ENCODE assay signal across 13 cellular contexts in the genomic region with DNA sequence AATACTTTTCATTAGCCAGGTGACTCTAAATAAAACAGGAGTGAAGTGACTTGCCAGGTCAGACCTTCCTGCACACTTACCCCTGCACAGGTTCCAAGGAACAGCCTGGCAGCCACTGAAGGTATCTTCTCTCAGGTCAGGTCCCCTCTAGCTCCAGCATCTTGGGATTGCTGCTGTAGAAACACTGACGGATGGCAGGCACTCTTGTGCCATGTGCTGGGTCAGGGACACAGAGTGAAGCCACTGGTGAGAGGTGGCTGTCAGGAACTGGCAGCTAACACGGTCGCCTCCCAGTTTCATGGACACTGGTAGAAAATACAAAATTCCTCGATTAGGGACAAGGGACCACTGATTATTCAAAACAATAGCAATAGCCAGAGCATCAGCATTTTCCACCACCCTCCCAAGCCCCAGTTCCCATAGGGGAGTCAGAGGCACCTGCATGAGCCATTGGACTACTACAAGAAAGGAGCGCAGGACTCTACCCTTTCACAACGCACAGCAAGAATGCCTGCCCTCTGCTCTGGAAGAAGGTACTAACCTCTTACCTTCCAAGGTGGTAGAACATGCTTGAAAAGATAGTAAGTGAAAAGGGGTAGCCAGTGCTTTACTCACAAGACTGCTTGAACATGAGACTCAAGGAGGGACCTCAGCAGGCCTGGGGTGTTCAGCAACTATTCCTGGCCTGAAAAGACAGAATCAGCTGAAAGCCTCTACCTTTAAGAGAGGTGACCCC. TPM values are rescaled to one million over a fixed set of nuclear protein-coding genes. Genes with fewer than 3 reads are reported as not detected.
DNase-seq lines count a peak whose midpoint lies in the region; ATAC-seq, FAIRE-seq and TF ChIP-seq lines count a peak whose summit lies in the region.
"Had no signal": no experiment of that assay in that cellular context is flagged by ENCODE, and none has a peak within 500 bp of the region (broad histone marks: within the 10 kb centered on the region; RNA-seq: fewer than 3 reads in every experiment).

No MANE protein-coding gene starts in this region.

- TF ChIP-seq POLR2A in GM12878 (IDR thresholded peaks at IDR 0.05; ENCODE audit: low read depth, low read length) = no peak; the same call in 1 of the 2 replicates

- peaks cover 12% of the 10 kb centered on the region for H3K27me3 Mint-ChIP-seq in neural progenitor cell (ENCODE audit: insufficient read depth, low read depth)

- ATAC-seq in GM12878 = no peak
- ATAC-seq in GM18907 (IDR thresholded peaks at IDR 0.05; ENCODE audit: unreplicated experiment) = no peak
- ATAC-seq in GM19463 (IDR thresholded peaks at IDR 0.05; ENCODE audit: unreplicated experiment) = no peak
- ATAC-seq: left lobe of liver had no signal

- no peak overlapping the region for H4K91ac ChIP-seq in neuronal stem cell (ENCODE audit: low read depth, low read length, poor library complexity)

- H2AK5ac ChIP-seq in neuronal stem cell (ENCODE audit: low read depth, low read length) = no peak overlapping the region

- BruUV-seq in GM12878 (replicated peaks; lab: Mats Ljungman, UMichigan) = no TSS peak

- H3K4me2 ChIP-seq in DOHH2 (ENCODE audit: low read length) (peak overlapping the region; percentile 97), GM12878 (ENCODE audit: control insufficient read depth, insufficient read depth) (peak overlapping the region; percentile 94), neural progenitor cell (peak overlapping the region; percentile 95), neuronal stem cell (ENCODE audit: insufficient read depth, low read length, poor library complexity, severe bottlenecking) (no peak overlapping the region)

- no peak for TF ChIP-seq RAD21 in GM12878 (IDR thresholded peaks at IDR 0.05; ENCODE audit: insufficient read depth, low read depth, low read length)

- 28% methylated on average over 6 of the region's 6 CpGs for WGBS in GM12878 (ENCODE audit: insufficient coverage, insufficient replicate concordance, low lambda C conversion rate, missing lambda C conversion rate)
- no CpG with 5 or more reads among the region's 6 CpGs for WGBS in neuronal stem cell (ENCODE audit: extremely low coverage in 2 of 2, insufficient read length in 2 of 2, insufficient replicate concordance in 1 of 2), 2 donors

- H3K27me3 ChIP-seq in DOHH2 (ENCODE audit: control insufficient read depth, low read length) = peaks cover 3% of the 10 kb centered on the region; the same call in 1 of the 2 replicates
- no peaks in the 10 kb centered on the region for H3K27me3 ChIP-seq in MG63
- H3K27me3 ChIP-seq in GM12878 (replicated peaks in 1 of 2; ENCODE audit: control insufficient read depth in 2 of 2, insufficient read depth in 2 of 2, low read length in 1 of 2) = no peaks in the 10 kb centered on the region
- no peaks in the 10 kb centered on the region for H3K27me3 ChIP-seq in neural progenitor cell
- H3K27me3 ChIP-seq in neuronal stem cell (ENCODE audit: control insufficient read depth in 3 of 3, insufficient read depth in 3 of 3, low read depth in 1 of 3, low read length in 3 of 3) = no peaks in the 10 kb centered on the region
- H3K27me3 ChIP-seq: stomach had no signal

- H3K4ac ChIP-seq in neuronal stem cell (ENCODE audit: low read length) = no peak overlapping the region

- H3K9me3 ChIP-seq in DOHH2 (ENCODE audit: control insufficient read depth, insufficient read depth, low read length) (no peaks in the 10 kb centered on the region), MG63 (no peaks in the 10 kb centered on the region), GM12878 (replicated peaks; ENCODE audit: control insufficient read depth, insufficient read depth, low read length) (no peaks in the 10 kb centered on the region), neural progenitor cell (ENCODE audit: low read depth) (no peaks in the 10 kb centered on the region), neuronal stem cell (replicated peaks in 1 of 2; ENCODE audit: control insufficient read depth in 2 of 2, insufficient read depth in 1 of 2, low read depth in 1 of 2, low read length in 2 of 2) (no peaks in the 10 kb centered on the region)
- H3K9me3 ChIP-seq: stomach had no signal

- no peak overlapping the region for H2BK15ac ChIP-seq in neuronal stem cell (ENCODE audit: low read length)

- in situ Hi-C loops in GM12878 (cut with MboI) = no loop called here

- H3K27ac Mint-ChIP-seq in neural progenitor cell = no peak overlapping the region

- TF ChIP-seq CTCF in DOHH2 (IDR thresholded peaks at IDR 0.05; ENCODE audit: low read depth, low read length, poor library complexity, severe bottlenecking) = no peak
- TF ChIP-seq CTCF in GM12878 (IDR thresholded peaks at IDR 0.05 in 2 of 3, conservative IDR thresholded peaks at IDR 0.05 in 1 of 3; ENCODE audit: control insufficient read depth in 2 of 3, extremely low read depth in 1 of 3, insufficient read depth in 1 of 3, low read depth in 3 of 3, low read length in 3 of 3) = no peak
- TF ChIP-seq CTCF in neural progenitor cell (IDR thresholded peaks at IDR 0.05) = no peak

- peaks cover 68% of the 10 kb centered on the region for H3K36me3 ChIP-seq in DOHH2 (ENCODE audit: control insufficient read depth, low read length)
- H3K36me3 ChIP-seq in MG63 = peaks cover 54% of the 10 kb centered on the region
- peaks cover 19 to 21% of the 10 kb centered on the region in 2 experiments for H3K36me3 ChIP-seq in GM12878 (ENCODE audit: control insufficient read depth in 2 of 2, insufficient read depth in 2 of 2, low read length in 1 of 2)
- peaks cover 7% of the 10 kb centered on the region for H3K36me3 ChIP-seq in neural progenitor cell
- peaks cover 27 to 32% of the 10 kb centered on the region in 2 donors for H3K36me3 ChIP-seq in neuronal stem cell (replicated peaks in 1 of 2; ENCODE audit: control insufficient read depth in 2 of 2, insufficient read depth in 2 of 2, low read length in 2 of 2)

- no peak overlapping the region for H4K8ac ChIP-seq in neuronal stem cell (ENCODE audit: low read depth, low read length)

- FAIRE-seq in GM12878 (lab: Jason Lieb, UNC) = no peak

- H3F3A ChIP-seq in DOHH2 (ENCODE audit: control insufficient read depth, insufficient read depth) = peaks cover 69% of the 10 kb centered on the region
- H3F3A ChIP-seq in neural progenitor cell (ENCODE audit: low read depth) = peaks cover 66% of the 10 kb centered on the region

- no peak overlapping the region for H3K23ac ChIP-seq in neuronal stem cell (ENCODE audit: low read depth, low read length, poor library complexity)

- H3K14ac ChIP-seq in neuronal stem cell (ENCODE audit: low read length) = no peak overlapping the region

- H3K79me2 ChIP-seq in DOHH2 (ENCODE audit: control insufficient read depth, low read length) = peaks cover 71% of the 10 kb centered on the region
- peaks cover 61% of the 10 kb centered on the region for H3K79me2 ChIP-seq in GM12878 (ENCODE audit: control insufficient read depth, insufficient read depth, low read length)
- peaks cover 38% of the 10 kb centered on the region for H3K79me2 ChIP-seq in neural progenitor cell (ENCODE audit: low read depth)

- peak overlapping the region; percentile 97 for H3K4me3 ChIP-seq in DOHH2 (ENCODE audit: low read length)
- peak overlapping the region; percentile 88; the same call in 1 of the 2 replicates for H3K4me3 ChIP-seq in MG63
- peak overlapping the region; percentile 93 for H3K4me3 ChIP-seq in GM12878
- H3K4me3 ChIP-seq in neural progenitor cell = peak overlapping the region; percentile 66
- H3K4me3 ChIP-seq in neuronal stem cell (ENCODE audit: low read length in 2 of 2) = no peak overlapping the region
- H3K4me3 ChIP-seq: smooth muscle cell had no signal

- H2AFZ ChIP-seq in GM12878 (ENCODE audit: control insufficient read depth, low read depth, low read length) (no peak overlapping the region), neural progenitor cell (replicated peaks) (no peak overlapping the region), neuronal stem cell (ENCODE audit: low read length) (no peak overlapping the region)

- no peak overlapping the region for H3K18ac ChIP-seq in neuronal stem cell (ENCODE audit: low read length)

- H3K36me3 Mint-ChIP-seq in neural progenitor cell = peaks cover 31% of the 10 kb centered on the region

- H3K4me1 ChIP-seq in DOHH2 (ENCODE audit: control insufficient read depth, low read length) (peaks cover 84% of the 10 kb centered on the region), GM12878 (ENCODE audit: control insufficient read depth, insufficient read depth, low read length) (peaks cover 44% of the 10 kb centered on the region), neural progenitor cell (peaks cover 22% of the 10 kb centered on the region), neuronal stem cell (ENCODE audit: control insufficient read depth in 2 of 2, insufficient read depth in 1 of 2, low read depth in 1 of 2, low read length in 2 of 2) (peaks cover 0 to 8% of the 10 kb centered on the region in 2 donors)

- RAD21 ChIA-PET in GM12878 (lab: Charles Lee; ENCODE audit: unreplicated experiment) = interaction anchor here (0.7 to 14.6 kb wide), 4 partner anchors 10 to 523 kb away, joined by 3 to 303 read pairs (median 25); a partner anchor contains a TSS

- peaks cover 32% of the 10 kb centered on the region for H4K20me1 ChIP-seq in DOHH2 (ENCODE audit: control insufficient read depth, insufficient read depth, low read depth, low read length)
- H4K20me1 ChIP-seq in GM12878 (ENCODE audit: control insufficient read depth, insufficient read depth) = peaks cover 3% of the 10 kb centered on the region
- peaks cover 16% of the 10 kb centered on the region for H4K20me1 ChIP-seq in neural progenitor cell (ENCODE audit: low read depth)

- peak overlapping the region; percentile 94 for H3K27ac ChIP-seq in DOHH2 (ENCODE audit: low read depth, low read length)
- peak overlapping the region; percentile 86 for H3K27ac ChIP-seq in GM12878 (ENCODE audit: control insufficient read depth, insufficient read depth)
- peak overlapping the region; percentile 10 for H3K27ac ChIP-seq in neural progenitor cell
- no peak overlapping the region for H3K27ac ChIP-seq in neuronal stem cell (replicated peaks; ENCODE audit: low read length)

- H2BK12ac ChIP-seq in neuronal stem cell (ENCODE audit: low read length) = no peak overlapping the region

- CTCF ChIA-PET in GM12878 (lab: Yijun Ruan, JAX) = interaction anchor here (1.0 to 5.9 kb wide), 6 partner anchors 10 to 378 kb away, joined by 3 to 48 read pairs (median 7); a partner anchor contains a TSS

- H3K9me2 ChIP-seq in DOHH2 (replicated peaks; ENCODE audit: control insufficient read depth, low read length) = no peaks in the 10 kb centered on the region

- POLR2A ChIA-PET in GM12878 (lab: Charles Lee) = interaction anchor here (0.5 to 16.1 kb wide), 7 partner anchors 10 to 1397 kb away, joined by 3 to 280 read pairs (median 5); a partner anchor contains a TSS

- no peaks in the 10 kb centered on the region for H3K79me1 ChIP-seq in neuronal stem cell (ENCODE audit: low read depth, low read length)

- peaks cover 25% of the 10 kb centered on the region for H3K4me1 Mint-ChIP-seq in neural progenitor cell

- peak overlapping the region; percentile 91 for H3K4me3 Mint-ChIP-seq in neural progenitor cell

- no peak for DNase-seq in MG63
- no peak for DNase-seq in GM12878 (ENCODE audit: low read depth, low spot score)
- no peak for DNase-seq in neural progenitor cell (ENCODE audit: low spot score)
- no peak for DNase-seq in activated CD4-positive, CD25-positive, alpha-beta regulatory T cell treated with anti-CD3 and anti-CD28 coated beads, Interleukin-2, amount 50 U/mL, for 72 hours
- DNase-seq in neuronal stem cell (ENCODE audit: low spot score) = no peak
- DNase-seq: NCI-H1436 treated with DMSO at 0.1 percent for 48 hours, RPMI8226, stomach had no signal

- intact Hi-C loops in GM12878 (cut with micrococcal nuclease; ENCODE audit: unreplicated experiment) = no loop called here

- H2BK120ac ChIP-seq in neuronal stem cell (ENCODE audit: low read depth, low read length) = no peak overlapping the region

- SMC1A ChIA-PET in GM12878 (lab: Charles Lee; ENCODE audit: uncharacterized antibody, unreplicated experiment) = interaction anchor here (0.9 to 16.7 kb wide), 5 partner anchors 10 to 130 kb away, joined by 3 to 303 read pairs (median 3); a partner anchor contains a TSS

- H3K9ac ChIP-seq in GM12878 (ENCODE audit: control insufficient read depth, insufficient read depth, low read length) = peak overlapping the region; percentile 82
- no peak overlapping the region for H3K9ac ChIP-seq in neural progenitor cell
- no peak overlapping the region for H3K9ac ChIP-seq in neuronal stem cell (ENCODE audit: low read depth, low read length, poor library complexity)

- no peak overlapping the region for H2BK5ac ChIP-seq in neuronal stem cell (ENCODE audit: low read length)

- no peak for TF ChIP-seq EP300 in GM12878 (IDR thresholded peaks at IDR 0.05; ENCODE audit: borderline replicate concordance in 1 of 2, control insufficient read depth in 1 of 2, low read depth in 2 of 2, low read length in 2 of 2)

- no peaks in the 10 kb centered on the region for H3K9me3 Mint-ChIP-seq in neural progenitor cell

RNA-seq across cellular contexts. Expression of a gene that starts 5.1 kb away (rescaled TPM):
- total RNA-seq in MG63 (2014; rRNA removed; shearing (Covaris generic); ENCODE audit: low replicate concordance) = 0.03 TPM in 1 of 2 replicates, not detected in the other
- 406 and 444 TPM in 2 replicates for total RNA-seq in GM12878 (2013; cell fraction: nucleolus; rRNA removed)
- total RNA-seq in GM12878 (2014; rRNA removed) = 154 and 176 TPM in 2 replicates
- 63.7 and 66.1 TPM in 2 replicates for total RNA-seq in GM12878 (2014; rRNA removed; fragmentation: Illumina TruSeq; extraction: Trizol)
- 224 and 232 TPM in 2 replicates for total RNA-seq in GM12878 (2021)
- polyA plus RNA-seq in GM12878 (2011; ENCODE audit: low read depth) = 91.4 TPM
- 54.3 and 118 TPM in 2 replicates for polyA plus RNA-seq in GM12878 (2011; rRNA removed)
- polyA plus RNA-seq in GM12878 (2011; cell fraction: cytosol; rRNA removed) = 111 and 152 TPM in 2 replicates
- polyA plus RNA-seq in GM12878 (2011; cell fraction: nucleus; rRNA removed) = 518 and 587 TPM in 2 replicates
- 195 and 215 TPM in 2 replicates for polyA plus RNA-seq in GM12878 (2012)
- polyA plus RNA-seq in GM12878 (2014; fragmentation: Illumina TruSeq; extraction: Trizol) = 36.1 and 77.2 TPM in 2 replicates
- 1 to 10 TPM; 1.8 to 3.3 TPM for polyA plus RNA-seq in GM12878 (2014; fragmentation: Nextera tagmentation; extraction: Ambion mirVana)
- 150 and 184 TPM in 2 replicates for polyA plus RNA-seq in GM12878 (2014; rRNA removed)
- polyA plus RNA-seq in GM12878 (2016; fragmentation: Nextera tagmentation; extraction: Ambion mirVana) = 100 to 1,000 TPM; 185 to 216 TPM
- polyA minus RNA-seq in GM12878 (2011; rRNA and poly(A)+ RNA removed) = 230 and 324 TPM in 2 replicates
- polyA minus RNA-seq in GM12878 (2011; cell fraction: cytosol; rRNA and poly(A)+ RNA removed) = 97.1 and 110 TPM in 2 replicates
- 238 and 294 TPM in 2 replicates for polyA minus RNA-seq in GM12878 (2011; cell fraction: nucleus; rRNA and poly(A)+ RNA removed)
- total RNA-seq in neural progenitor cell (ENCODE audit: low replicate concordance) = 0.03 TPM in 1 of 2 replicates, not detected in the other
- 0.03 TPM for polyA plus RNA-seq in neuronal stem cell (2013, experiment 1 of 2)
- 0.06 TPM for polyA plus RNA-seq in neuronal stem cell (2013, experiment 2 of 2)
- polyA plus RNA-seq: smooth muscle cell had no signal

RNA-seq across cellular contexts. Expression of a gene that starts 16.1 kb away (rescaled TPM):
- total RNA-seq in MG63 (2014; rRNA removed; shearing (Covaris generic); ENCODE audit: low replicate concordance) = 43.2 and 50.6 TPM in 2 replicates
- 36.2 and 40.0 TPM in 2 replicates for total RNA-seq in GM12878 (2013; cell fraction: nucleolus; rRNA removed)
- 71.6 and 74.7 TPM in 2 replicates for total RNA-seq in GM12878 (2014; rRNA removed)
- total RNA-seq in GM12878 (2014; rRNA removed; fragmentation: Illumina TruSeq; extraction: Trizol) = 34.3 and 35.6 TPM in 2 replicates
- 61.2 and 61.6 TPM in 2 replicates for total RNA-seq in GM12878 (2021)
- polyA plus RNA-seq in GM12878 (2011; ENCODE audit: low read depth) = 25.8 TPM
- polyA plus RNA-seq in GM12878 (2011; rRNA removed) = 22.5 and 30.2 TPM in 2 replicates
- 45.3 and 56.3 TPM in 2 replicates for polyA plus RNA-seq in GM12878 (2011; cell fraction: cytosol; rRNA removed)
- 67.7 and 71.7 TPM in 2 replicates for polyA plus RNA-seq in GM12878 (2011; cell fraction: nucleus; rRNA removed)
- polyA plus RNA-seq in GM12878 (2012) = 51.5 and 60.9 TPM in 2 replicates
- 19.1 and 36.2 TPM in 2 replicates for polyA plus RNA-seq in GM12878 (2014; fragmentation: Illumina TruSeq; extraction: Trizol)
- 1 to 10 TPM in 1 of 2 experiments, under 1 TPM in 1; 1.00 to 4.1 TPM for polyA plus RNA-seq in GM12878 (2014; fragmentation: Nextera tagmentation; extraction: Ambion mirVana)
- 70.8 and 73.7 TPM in 2 replicates for polyA plus RNA-seq in GM12878 (2014; rRNA removed)
- polyA plus RNA-seq in GM12878 (2016; fragmentation: Nextera tagmentation; extraction: Ambion mirVana) = 10 to 100 TPM; 75.2 to 82.3 TPM
- polyA minus RNA-seq in GM12878 (2011; rRNA and poly(A)+ RNA removed) = 31.6 and 47.1 TPM in 2 replicates
- polyA minus RNA-seq in GM12878 (2011; cell fraction: cytosol; rRNA and poly(A)+ RNA removed) = 18.2 and 29.1 TPM in 2 replicates
- 15.1 and 19.7 TPM in 2 replicates for polyA minus RNA-seq in GM12878 (2011; cell fraction: nucleus; rRNA and poly(A)+ RNA removed)
- 21.8 and 37.5 TPM in 2 replicates for total RNA-seq in neural progenitor cell (ENCODE audit: low replicate concordance)
- polyA plus RNA-seq in neuronal stem cell (2013, experiment 1 of 2) = 29.8 TPM
- polyA plus RNA-seq in neuronal stem cell (2013, experiment 2 of 2) = 30.1 TPM

Comparison
In these comparisons a context has a peak if more than half of its experiments do, and no peak if none do; other contexts are left out.
1. H3K4me3 ChIP-seq: peak in DOHH2 (single experiment), MG63 (single experiment), GM12878 (single experiment) and neural progenitor cell (single experiment); none in neuronal stem cell (0 of 2).
2. RNA of a gene that starts 5.1 kb away (total RNA-seq): 63.7 to 444 TPM in GM12878; 0.03 TPM in MG63 and 0.03 TPM in neural progenitor cell; every median in the first group is over 10 times any median in the second.